1 cellular context compared by ENCODE assay signal in the genomic region with DNA sequence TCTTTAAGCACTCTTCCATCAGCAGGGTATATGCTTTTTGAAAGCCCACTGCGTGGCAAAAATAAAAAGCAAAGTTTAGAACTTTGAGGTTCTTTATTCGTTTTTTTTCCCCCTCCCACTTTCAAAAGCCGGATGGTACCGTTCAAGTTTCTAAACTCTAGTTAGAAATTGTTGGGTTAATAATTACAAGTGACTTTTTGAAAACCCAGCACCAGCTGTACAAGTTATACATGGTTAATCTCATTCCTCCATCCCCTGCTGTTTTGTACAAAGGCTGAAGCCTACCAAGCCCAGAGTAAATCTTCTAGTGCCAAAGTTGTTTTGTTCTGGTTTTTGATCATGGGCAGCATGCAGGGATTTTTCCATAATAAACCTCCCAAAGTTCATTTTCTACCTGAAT.
TF ChIP-seq lines count a peak whose summit lies in the region.

No MANE protein-coding gene starts in this region.

TF ChIP-seq in HepG2, 621 proteins besides CTCF, POLR2A, EP300 and RAD21:
- no peak for TF ChIP-seq ZNF616 (CRISPR knock-in tag; IDR thresholded peaks at IDR 0.05; ENCODE audit: low read depth)
